11 cellular contexts compared by ENCODE assay signal in genomic region chr17:50687200-50688066, GRCh38. TPM values are rescaled to one million over a fixed set of nuclear protein-coding genes. Genes with fewer than 3 reads are reported as not detected.
DNase-seq lines count a peak whose midpoint lies in the region; TF ChIP-seq lines count a peak whose summit lies in the region.
"Had no signal": no experiment of that assay in that cellular context is flagged by ENCODE, and none has a peak within 500 bp of the region (broad histone marks: within the 10 kb centered on the region; RNA-seq: fewer than 3 reads in every experiment).

No MANE protein-coding gene starts in this region.

- intact Hi-C loops in breast epithelium (cut with DNase I; ENCODE audit: low total_unique reads), result loop anchor here (10.0 kb wide), 1 partner anchor 53 kb away; the partner anchor contains the start of gene ABCC3

- no peaks in the 10 kb centered on the region for H3K36me3 ChIP-seq in breast epithelium
- peaks cover 0 to 4% (median 1%) of the 10 kb centered on the region in 4 donors for H3K36me3 ChIP-seq in liver (ENCODE audit: control insufficient read depth in 4 of 4, insufficient read depth in 3 of 4, low read depth in 1 of 4, low read length in 3 of 4)

- no peak for TF ChIP-seq POLR2A in breast epithelium (IDR thresholded peaks at IDR 0.05)

- no peak overlapping the region for H3K9ac ChIP-seq in liver (ENCODE audit: low read depth in 1 of 2, low read length in 2 of 2)
- H3K9ac ChIP-seq: parathyroid adenoma had no signal

- TF ChIP-seq RAD21 in liver (IDR thresholded peaks at IDR 0.05), result no peak

- H3K9me3 ChIP-seq in breast epithelium, result no peaks in the 10 kb centered on the region
- no peaks in the 10 kb centered on the region for H3K9me3 ChIP-seq in liver (ENCODE audit: control insufficient read depth in 4 of 4, low read length in 3 of 4)

- H3K27me3 ChIP-seq in breast epithelium (no peaks in the 10 kb centered on the region), liver (ENCODE audit: control insufficient read depth in 4 of 4, insufficient read depth in 4 of 4, low read length in 3 of 4) (no peaks in the 10 kb centered on the region)

- no peaks in the 10 kb centered on the region for H3K9me3 Mint-ChIP-seq in type B pancreatic cell

- TF ChIP-seq CTCF in breast epithelium (IDR thresholded peaks at IDR 0.05), result no peak
- no peak for TF ChIP-seq CTCF in liver (IDR thresholded peaks at IDR 0.05; ENCODE audit: low read depth, low read length, missing input control)
- no peak for TF ChIP-seq CTCF in type B pancreatic cell (conservative IDR thresholded peaks at IDR 0.05)
- TF ChIP-seq CTCF in GM13977 (IDR thresholded peaks at IDR 0.05; ENCODE audit: extremely low read depth, insufficient read depth, missing control alignments), result no peak

- H3K27me3 Mint-ChIP-seq in type B pancreatic cell, result no peaks in the 10 kb centered on the region

- peaks cover 10 to 12% of the 10 kb centered on the region in 2 donors for H3K4me1 ChIP-seq in breast epithelium
- H3K4me1 ChIP-seq in liver (ENCODE audit: control insufficient read depth in 4 of 4, insufficient read depth in 4 of 4, low read length in 3 of 4), result peaks cover 42 to 87% (median 79%) of the 10 kb centered on the region in 4 donors

- H3K27ac ChIP-seq in breast epithelium (peak overlapping the region; percentile 41 to 83), liver (ENCODE audit: low read depth in 1 of 2, low read length in 2 of 2) (peak overlapping the region; percentile 85 to 94)
- H3K27ac ChIP-seq: parathyroid adenoma had no signal

- 86% methylated on average over 16 of the region's 16 CpGs for WGBS in liver

- H3K4me3 Mint-ChIP-seq in type B pancreatic cell, result no peak overlapping the region

- H3K36me3 Mint-ChIP-seq in type B pancreatic cell, result no peaks in the 10 kb centered on the region

- in situ Hi-C loops in GM13977 (cut with MboI; ENCODE audit: low pct_unique_long_range_greater_than_20kb, low sequenced_read_pairs, unreplicated experiment), result no loop called here

- H3K4me3 ChIP-seq in breast epithelium, result no peak overlapping the region
- H3K4me3 ChIP-seq in liver (ENCODE audit: low read depth in 1 of 3, low read length in 3 of 3), result no peak overlapping the region

- peaks cover 50% of the 10 kb centered on the region for H3K4me1 Mint-ChIP-seq in type B pancreatic cell (ENCODE audit: unreplicated experiment)

- DNase-seq in DMS53 (lab: John Stamatoyannopoulos, UW), result peak; percentile 21
- DNase-seq in DMS53 treated with DMSO at 0.1 percent for 48 hours (lab: John Stamatoyannopoulos, UW; ENCODE audit: unreplicated experiment), result no peak
- no peak for DNase-seq in breast epithelium (ENCODE audit: low spot score in 2 of 2)
- no peak for DNase-seq in type B pancreatic cell (ENCODE audit: extremely low spot score, unreplicated experiment)
- no peak for DNase-seq in Ammon's horn (ENCODE audit: low spot score)
- DNase-seq in NCI-H345 treated with DMSO at 0.1 percent for 48 hours (lab: John Stamatoyannopoulos, UW; ENCODE audit: unreplicated experiment), result no peak
- DNase-seq in GM13977 (ENCODE audit: low spot score), result no peak
- DNase-seq: activated CD8-positive, alpha-beta memory T cell treated with anti-CD3 and anti-CD28 coated beads, Interleukin-2, amount 50 U/mL, for 48 hours; T-helper 1 cell had no signal

- H3K27ac Mint-ChIP-seq in type B pancreatic cell, result peak overlapping the region; percentile 83

TF ChIP-seq in liver, 16 proteins besides CTCF, POLR2A, EP300 and RAD21:
- TF ChIP-seq RXRA (IDR thresholded peaks at IDR 0.05), result no peak
- TF ChIP-seq, protein P1, sequence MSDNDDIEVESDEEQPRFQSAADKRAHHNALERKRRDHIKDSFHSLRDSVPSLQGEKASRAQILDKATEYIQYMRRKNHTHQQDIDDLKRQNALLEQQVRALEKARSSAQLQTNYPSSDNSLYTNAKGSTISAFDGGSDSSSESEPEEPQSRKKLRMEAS (IDR thresholded peaks at IDR 0.05), result no peak
TF ChIP-seq in liver: peak in this region for 0.

RNA-seq across cellular contexts. Expression of gene ANKRD40, which starts 20.3 kb away (rescaled TPM):
- total RNA-seq in breast epithelium (10 to 100 TPM; 36.7 to 68.6 (median 38.1) TPM), liver (10 to 100 TPM; 10.1 to 15.1 TPM), type B pancreatic cell (ENCODE audit: low replicate concordance) (21.0 and 38.4 TPM in 2 replicates)
- polyA plus RNA-seq in liver, result 1 to 10 TPM; 6.2 to 9.3 TPM

RNA-seq across cellular contexts. Expression of gene LUC7L3, which starts 32.0 kb away (rescaled TPM):
- total RNA-seq in breast epithelium (100 to 1,000 TPM in 2 of 3 donors, 10 to 100 TPM in 1; 70.7 to 161 (median 104) TPM), liver (10 to 100 TPM; 26.0 to 26.5 TPM), type B pancreatic cell (ENCODE audit: low replicate concordance) (83.4 and 157 TPM in 2 replicates)
- 100 to 1,000 TPM in 1 of 2 donors, 10 to 100 TPM in 1; 15.5 to 126 TPM for polyA plus RNA-seq in liver

RNA-seq across cellular contexts. Expression of gene ABCC3, which starts 52.8 kb away (rescaled TPM):
- total RNA-seq in breast epithelium (100 to 1,000 TPM in 1 of 3 donors, 10 to 100 TPM in 1, 1 to 10 TPM in 1; 6.1 to 122 (median 81.0) TPM), liver (100 to 1,000 TPM in 1 of 2 donors, 10 to 100 TPM in 1; 10.5 to 197 TPM), type B pancreatic cell (ENCODE audit: low replicate concordance) (10.6 and 13.3 TPM in 2 replicates)
- 10 to 100 TPM; 66.7 to 94.3 TPM for polyA plus RNA-seq in liver
